Comparison of ENCODE assay signal across 16 cellular contexts in genomic region chr5:38079625-38080402, GRCh38.
"Had no signal": no experiment of that assay in that cellular context is flagged by ENCODE, and none has a peak within 500 bp of the region (broad histone marks: within the 10 kb centered on the region; RNA-seq: fewer than 3 reads in every experiment).

No MANE protein-coding gene starts in this region.

- DNase-seq: cerebellar nuclear complex; gastrocnemius medialis; heart right ventricle; islet precursor cell; left ventricle myocardium inferior; lower lobe of right lung; mesendoderm; naive B cell; stimulated activated CD4-positive, alpha-beta T cell treated with anti-CD3 and anti-CD28 coated beads, Interleukin-2, amount 100 ng/mL, for 24 hours; stimulated activated CD4-positive, alpha-beta T cell treated with anti-CD3 and anti-CD28 coated beads, Interleukin-4, amount 100 ng/mL, for 4 hours; stimulated activated naive B cell treated with anti-CD40 and anti-IgM and Interleukin-4, amounts not matched to agents 10 μg/mL and 1 μg/mL and 100 μg/mL, for 72 hours; stimulated activated naive CD8-positive, alpha-beta T cell treated with anti-CD3 and anti-CD28 coated beads, Interleukin-15, amount 100 ng/mL, for 72 hours; transverse colon had no signal

- ATAC-seq: gastrocnemius medialis; heart right ventricle; lower lobe of right lung; sciatic nerve; stimulated activated naive B cell treated with anti-CD40 and anti-IgM and Interleukin-4, amounts not matched to agents 10 μg/mL and 1 μg/mL and 100 μg/mL, for 72 hours; stimulated activated naive CD8-positive, alpha-beta T cell treated with anti-CD3 and anti-CD28 coated beads, Interleukin-15, amount 100 ng/mL, for 72 hours had no signal

- H3K4me3 ChIP-seq: gastrocnemius medialis, heart right ventricle, left ventricle myocardium inferior, lower lobe of right lung, skin epidermis, thoracic aorta, transverse colon had no signal
